ENCODE assay signal across 33 cellular contexts in the genomic region with DNA sequence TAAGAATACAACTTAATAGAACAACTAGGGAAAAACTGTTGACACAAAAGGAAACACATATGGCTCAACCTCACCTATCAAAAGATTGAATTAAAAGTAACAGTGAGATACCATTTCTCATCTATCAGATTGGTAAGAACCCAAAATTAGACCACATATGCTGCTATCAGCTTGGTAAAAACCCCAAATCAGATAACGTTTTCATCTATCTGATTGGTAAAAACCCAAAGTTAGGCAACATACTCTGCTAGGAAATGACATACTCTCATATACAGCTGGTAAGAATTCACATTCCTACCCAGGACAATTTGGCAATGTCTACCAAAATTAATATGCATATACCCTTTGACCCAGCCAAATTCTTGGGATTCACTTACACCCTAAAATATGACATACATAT. TPM values are rescaled to one million over a fixed set of nuclear protein-coding genes. Genes with fewer than 3 reads are reported as not detected.
"Had no signal": no experiment of that assay in that cellular context is flagged by ENCODE, and none has a peak within 500 bp of the region (broad histone marks: within the 10 kb centered on the region; RNA-seq: fewer than 3 reads in every experiment).

No MANE protein-coding gene starts in this region.

- H3K9me3 ChIP-seq: esophagus squamous epithelium, gastroesophageal sphincter, heart left ventricle, left lung, prostate gland, right atrium auricular region, testis, tibial artery had no signal

- H3K4me3 Mint-ChIP-seq: effector memory CD8-positive, alpha-beta T cell; naive thymus-derived CD4-positive, alpha-beta T cell; nephron; neural progenitor cell; stimulated activated memory B cell treated with anti-CD40 and anti-IgM and Interleukin-4, amounts not matched to agents 10 μg/mL and 1 μg/mL and 100 μg/mL, for 72 hours; type B pancreatic cell had no signal

- H3K4me1 Mint-ChIP-seq: nephron; neural progenitor cell; stimulated activated memory B cell treated with anti-CD40 and anti-IgM and Interleukin-4, amounts not matched to agents 10 μg/mL and 1 μg/mL and 100 μg/mL, for 72 hours had no signal

- H3K4me3 ChIP-seq: esophagus squamous epithelium, gastroesophageal sphincter, heart left ventricle, hepatocyte, left lung, neural progenitor cell, prostate gland, right atrium auricular region, smooth muscle cell, testis, tibial artery had no signal

- H3K27me3 Mint-ChIP-seq: stimulated activated memory B cell treated with anti-CD40 and anti-IgM and Interleukin-4, amounts not matched to agents 10 μg/mL and 1 μg/mL and 100 μg/mL, for 72 hours; type B pancreatic cell had no signal

- DNase-seq: cortex of kidney; effector memory CD8-positive, alpha-beta T cell; erythroblast; esophagus squamous epithelium; foreskin keratinocyte; heart left ventricle; left cardiac atrium; left lung; mesendoderm; midbrain; naive thymus-derived CD4-positive, alpha-beta T cell; stimulated activated CD4-positive, alpha-beta T cell treated with anti-CD3 and anti-CD28 coated beads, Interleukin-12 subunit alpha, Interleukin-12 subunit beta, amount 100 ng/mL, for 4 hours; stimulated activated CD4-positive, alpha-beta T cell treated with anti-CD3 and anti-CD28 coated beads, Interleukin-2, amount 100 ng/mL, for 24 hours; stimulated activated CD4-positive, alpha-beta T cell treated with anti-CD3 and anti-CD28 coated beads, Interleukin-4, amount 100 ng/mL, for 4 hours; stimulated activated naive CD8-positive, alpha-beta T cell treated with anti-CD3 and anti-CD28 coated beads, Interleukin-15, Interleukin-2, amounts not matched to agents 100 U/mL and 50 U/mL, for 24 hours; substantia nigra; testis; tibial artery had no signal

- ATAC-seq: effector memory CD8-positive, alpha-beta T cell; foreskin keratinocyte; gastroesophageal sphincter; heart left ventricle; left cardiac atrium; left lung; naive thymus-derived CD4-positive, alpha-beta T cell; sciatic nerve; stimulated activated memory B cell treated with anti-CD40 and anti-IgM and Interleukin-4, amounts not matched to agents 10 μg/mL and 1 μg/mL and 100 μg/mL, for 72 hours; stimulated activated naive CD8-positive, alpha-beta T cell treated with anti-CD3 and anti-CD28 coated beads, Interleukin-15, Interleukin-2, amounts not matched to agents 100 U/mL and 50 U/mL, for 24 hours had no signal

- H3K27ac Mint-ChIP-seq: effector memory CD8-positive, alpha-beta T cell; naive thymus-derived CD4-positive, alpha-beta T cell; nephron; neural progenitor cell; stimulated activated memory B cell treated with anti-CD40 and anti-IgM and Interleukin-4, amounts not matched to agents 10 μg/mL and 1 μg/mL and 100 μg/mL, for 72 hours; type B pancreatic cell had no signal

- H3K36me3 Mint-ChIP-seq: naive thymus-derived CD4-positive, alpha-beta T cell; neural progenitor cell; stimulated activated memory B cell treated with anti-CD40 and anti-IgM and Interleukin-4, amounts not matched to agents 10 μg/mL and 1 μg/mL and 100 μg/mL, for 72 hours; type B pancreatic cell had no signal

RNA-seq across cellular contexts. Expression of a gene that starts 26.3 kb away (rescaled TPM):
- total RNA-seq: dermis microvascular lymphatic vessel endothelial cell; foreskin keratinocyte; kidney epithelial cell; lung microvascular endothelial cell; mucosa of gallbladder; naive thymus-derived CD4-positive, alpha-beta T cell; osteoblast; smooth muscle cell had no signal
- polyA plus RNA-seq: heart left ventricle; naive thymus-derived CD4-positive, alpha-beta T cell had no signal
